ENCODE assay signal across 4 cellular contexts in the genomic region with DNA sequence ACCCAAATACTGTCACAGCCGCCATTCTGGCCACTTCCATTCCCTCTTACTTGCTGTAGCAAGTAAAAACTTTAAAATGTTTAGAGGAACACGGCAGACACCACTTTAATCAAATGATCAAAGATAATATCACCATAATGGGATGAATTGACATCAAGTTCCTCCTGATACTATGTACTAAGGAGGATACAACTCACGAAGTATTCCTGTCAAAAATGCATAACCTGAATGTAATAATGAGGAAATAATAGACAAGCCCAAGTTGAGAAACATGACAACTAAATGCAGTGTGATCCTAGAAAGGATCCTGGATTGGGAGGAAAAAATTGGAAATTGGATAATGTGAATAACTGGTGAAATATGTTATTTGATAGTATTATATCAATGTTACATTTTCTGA. TPM values are rescaled to one million over a fixed set of nuclear protein-coding genes. Genes with fewer than 3 reads are reported as not detected.
"Had no signal": no experiment of that assay in that cellular context is flagged by ENCODE, and none has a peak within 500 bp of the region (broad histone marks: within the 10 kb centered on the region; RNA-seq: fewer than 3 reads in every experiment).

No MANE protein-coding gene starts in this region.

- ATAC-seq: GM12878 had no signal

- DNase-seq: GDM1, GF-D8 had no signal

- H3K4me3 ChIP-seq: GM12878 had no signal

RNA-seq across cellular contexts. Expression of a gene that starts 3.9 kb away (rescaled TPM):
- total RNA-seq: G401, GM12878 had no signal

RNA-seq across cellular contexts. Expression of a gene that starts 37.2 kb away (rescaled TPM):
- polyA plus RNA-seq: GM12878 had no signal

RNA-seq across cellular contexts. Expression of a gene that starts 42.5 kb away (rescaled TPM):
- total RNA-seq: G401, GM12878 had no signal
- polyA plus RNA-seq: GM12878 had no signal
